10 cellular contexts compared by ENCODE assay signal in the genomic region with DNA sequence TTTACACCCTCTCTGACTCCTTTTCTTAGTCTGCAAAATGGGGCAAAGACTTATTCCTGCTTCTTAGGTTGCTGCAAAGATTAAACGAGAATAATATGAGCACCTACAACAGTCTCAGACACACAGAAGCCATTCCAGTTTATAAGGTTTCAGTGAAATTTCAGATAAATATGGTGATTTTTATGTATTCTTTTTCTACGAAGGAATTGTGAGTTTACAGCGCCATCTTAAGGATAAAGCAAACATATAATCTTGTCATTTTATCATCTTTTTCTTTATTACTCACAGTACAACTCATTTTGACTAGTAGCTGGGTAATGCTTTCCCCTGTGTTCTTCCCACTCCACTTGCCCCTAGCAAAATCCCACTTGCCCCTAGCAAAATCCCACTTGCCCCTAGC. TPM values are rescaled to one million over a fixed set of nuclear protein-coding genes. Genes with fewer than 3 reads are reported as not detected.
A peak's percentile ranks its signal among the peaks of the same experiment; 100 is the strongest.
DNase-seq lines count a peak whose midpoint lies in the region; ATAC-seq and TF ChIP-seq lines count a peak whose summit lies in the region.
"Had no signal": no experiment of that assay in that cellular context is flagged by ENCODE, and none has a peak within 500 bp of the region (broad histone marks: within the 10 kb centered on the region; RNA-seq: fewer than 3 reads in every experiment).

No MANE protein-coding gene starts in this region.

- H3K27ac ChIP-seq in OCI-LY3 (ENCODE audit: low read length) (no peak overlapping the region), thyroid gland (peak overlapping the region in 1 of 3 donors; percentile 24)

- H3K9me3 Mint-ChIP-seq in stimulated activated memory B cell treated with anti-CD40 and anti-IgM and Interleukin-4, amounts not matched to agents 10 μg/mL and 1 μg/mL and 100 μg/mL, for 72 hours, result no peaks in the 10 kb centered on the region

- no peaks in the 10 kb centered on the region for H3K9me3 ChIP-seq in OCI-LY3 (ENCODE audit: insufficient read depth, low read length)
- no peaks in the 10 kb centered on the region for H3K9me3 ChIP-seq in thyroid gland

- H4K20me1 ChIP-seq in OCI-LY3 (ENCODE audit: insufficient read depth, low read length), result no peaks in the 10 kb centered on the region

- peaks cover 3% of the 10 kb centered on the region; the same call in 1 of the 2 replicates for H3K27me3 ChIP-seq in OCI-LY3 (ENCODE audit: low read depth, low read length)
- H3K27me3 ChIP-seq in thyroid gland, result no peaks in the 10 kb centered on the region

- peaks cover 12% of the 10 kb centered on the region for H3K36me3 Mint-ChIP-seq in stimulated activated memory B cell treated with anti-CD40 and anti-IgM and Interleukin-4, amounts not matched to agents 10 μg/mL and 1 μg/mL and 100 μg/mL, for 72 hours

- H2AFZ ChIP-seq in OCI-LY3 (ENCODE audit: low read depth, low read length), result no peak overlapping the region

- peaks cover 9% of the 10 kb centered on the region for H3K27me3 Mint-ChIP-seq in stimulated activated memory B cell treated with anti-CD40 and anti-IgM and Interleukin-4, amounts not matched to agents 10 μg/mL and 1 μg/mL and 100 μg/mL, for 72 hours

- TF ChIP-seq CTCF in OCI-LY3 (IDR thresholded peaks at IDR 0.05; ENCODE audit: low read depth, low read length) (peak; percentile 55), fibroblast of pulmonary artery (IDR thresholded peaks at IDR 0.05; ENCODE audit: low read length, missing control alignments) (peak; percentile 42), thyroid gland (IDR thresholded peaks at IDR 0.05) (peak in 4 of 6 experiments; percentile 8 to 59 (median 48))

- H3K4me1 ChIP-seq in OCI-LY3 (ENCODE audit: low read length), result 0 out of 2 replicates have a peak, but pooled peaks cover 3% of the 10 kb centered on the region
- H3K4me1 ChIP-seq in thyroid gland, result peaks cover 20 to 25% of the 10 kb centered on the region in 2 donors

- no peaks in the 10 kb centered on the region for H3K79me2 ChIP-seq in OCI-LY3 (ENCODE audit: low read length)

- TF ChIP-seq POLR2A in thyroid gland (IDR thresholded peaks at IDR 0.05), result no peak

- no peaks in the 10 kb centered on the region for H3K4me1 Mint-ChIP-seq in stimulated activated memory B cell treated with anti-CD40 and anti-IgM and Interleukin-4, amounts not matched to agents 10 μg/mL and 1 μg/mL and 100 μg/mL, for 72 hours

- H3K9ac ChIP-seq in OCI-LY3 (ENCODE audit: low read length), result no peak overlapping the region

- WGBS in thyroid gland, 2 donors, result 38 to 48% methylated on average over 3 of the region's 3 CpGs

- no peak for ATAC-seq in stimulated activated memory B cell treated with anti-CD40 and anti-IgM and Interleukin-4, amounts not matched to agents 10 μg/mL and 1 μg/mL and 100 μg/mL, for 72 hours
- ATAC-seq in HG03135 (IDR thresholded peaks at IDR 0.05; ENCODE audit: unreplicated experiment), result no peak

- no peak overlapping the region for H3K27ac Mint-ChIP-seq in stimulated activated memory B cell treated with anti-CD40 and anti-IgM and Interleukin-4, amounts not matched to agents 10 μg/mL and 1 μg/mL and 100 μg/mL, for 72 hours

- H3K4me3 Mint-ChIP-seq in stimulated activated memory B cell treated with anti-CD40 and anti-IgM and Interleukin-4, amounts not matched to agents 10 μg/mL and 1 μg/mL and 100 μg/mL, for 72 hours, result no peak overlapping the region

- DNase-seq in NCI-H1105 treated with DMSO at 0.1 percent for 48 hours (lab: John Stamatoyannopoulos, UW), result peak; percentile 14
- no peak for DNase-seq in NCI-H1105 (lab: John Stamatoyannopoulos, UW)
- DNase-seq in fibroblast of pulmonary artery (ENCODE audit: low read depth), result peak; percentile 64
- DNase-seq in thyroid gland, result no peak
- DNase-seq in NCI-H2029 (lab: John Stamatoyannopoulos, UW), result no peak
- DNase-seq: activated naive CD4-positive, alpha-beta T cell treated with Interleukin-2 at 50 U/mL for 16 hours had no signal

- no peaks in the 10 kb centered on the region for H3K36me3 ChIP-seq in OCI-LY3 (replicated peaks; ENCODE audit: low read depth, low read length)
- H3K36me3 ChIP-seq in thyroid gland, result no peaks in the 10 kb centered on the region

- H3K4me3 ChIP-seq in OCI-LY3 (ENCODE audit: low read length) (no peak overlapping the region), fibroblast of pulmonary artery (replicated peaks; ENCODE audit: low read depth, low read length) (no peak overlapping the region), thyroid gland (replicated peaks in 1 of 3) (no peak overlapping the region)
- H3K4me3 ChIP-seq: lung had no signal

- intact Hi-C loops in thyroid gland (cut with DNase I), result no loop called here

- H3K4me2 ChIP-seq in OCI-LY3 (ENCODE audit: low read length), result peak overlapping the region; percentile 44

RNA-seq across cellular contexts. Expression of a gene that starts 29.2 kb away (rescaled TPM):
- total RNA-seq in thyroid gland, result 10 to 100 TPM; 33.1 to 49.4 (median 39.2) TPM

Comparison
In these comparisons a context has a peak if more than half of its experiments do, and no peak if none do; other contexts are left out.
1. DNase-seq: peak in NCI-H1105 treated with DMSO at 0.1 percent for 48 hours (single experiment) and fibroblast of pulmonary artery (single experiment); none in NCI-H1105 (single experiment), thyroid gland (0 of 2) and NCI-H2029 (single experiment).
2. Peak in every context shown above with its lines, with median percentiles within 50 percentile points of each other: CTCF ChIP-seq.